Comparison of ENCODE assay signal across 1 cellular context in genomic region chr15:83115831-83116565, GRCh38.
TF ChIP-seq lines count a peak whose summit lies in the region.

No MANE protein-coding gene starts in this region.

TF ChIP-seq in GM12878, 131 proteins besides CTCF, POLR2A, EP300 and RAD21 (continued from another document and continues in another):
- no peak; the same call in 1 of the 2 replicates for TF ChIP-seq ZNF687 (IDR thresholded peaks at IDR 0.05)
- no peak for TF ChIP-seq ZBTB11 (CRISPR knock-in tag; IDR thresholded peaks at IDR 0.05)
- TF ChIP-seq BCL11A (IDR thresholded peaks at IDR 0.05; ENCODE audit: low read depth, low read length), result peak; percentile 74; the same call in 1 of the 2 replicates
- no peak for TF ChIP-seq KAT2A (conservative IDR thresholded peaks at IDR 0.05; ENCODE audit: control insufficient read depth, low read depth, low read length)
- peak; percentile 66 to 74; a peak in 2 of 4 replicates for TF ChIP-seq IKZF2 (IDR thresholded peaks at IDR 0.05)
- no peak for TF ChIP-seq NR2C2 (IDR thresholded peaks at IDR 0.05; ENCODE audit: borderline replicate concordance, control insufficient read depth, insufficient read length, low read depth)
- TF ChIP-seq STAT1 (conservative IDR thresholded peaks at IDR 0.05), result no peak
- TF ChIP-seq STAT3 (IDR thresholded peaks at IDR 0.05; ENCODE audit: low read depth, low read length), result no peak
- no peak for TF ChIP-seq EGR1 (IDR thresholded peaks at IDR 0.05; ENCODE audit: borderline replicate concordance in 1 of 2, low read depth in 2 of 2, low read length in 2 of 2)
- no peak for TF ChIP-seq FOXK2 (IDR thresholded peaks at IDR 0.05)
- no peak for TF ChIP-seq SUPT20H (IDR thresholded peaks at IDR 0.05; ENCODE audit: borderline replicate concordance, control insufficient read depth, low read depth, low read length)
- no peak for TF ChIP-seq TAF1 (IDR thresholded peaks at IDR 0.05; ENCODE audit: borderline replicate concordance, low read depth, low read length)
- TF ChIP-seq ZNF274 (IDR thresholded peaks at IDR 0.05; ENCODE audit: insufficient read depth, insufficient read length), result no peak
- no peak for TF ChIP-seq RB1 (IDR thresholded peaks at IDR 0.05; ENCODE audit: borderline replicate concordance)
- TF ChIP-seq TCF12 (IDR thresholded peaks at IDR 0.05; ENCODE audit: low read depth, low read length), result no peak
- TF ChIP-seq ZNF622 (IDR thresholded peaks at IDR 0.05), result no peak
- TF ChIP-seq ATF7 (IDR thresholded peaks at IDR 0.05; ENCODE audit: low read depth), result peak; percentile 80
- TF ChIP-seq NFYA (IDR thresholded peaks at IDR 0.05; ENCODE audit: borderline replicate concordance, low read depth, low read length), result no peak
- no peak for TF ChIP-seq PKNOX1 (IDR thresholded peaks at IDR 0.05)
- peak; percentile 69; the same call in 1 of the 2 replicates for TF ChIP-seq RELB (IDR thresholded peaks at IDR 0.05; ENCODE audit: low read depth)
- no peak for TF ChIP-seq RCOR1 (conservative IDR thresholded peaks at IDR 0.05; ENCODE audit: low read depth, low read length)
- no peak for TF ChIP-seq TBL1XR1 (IDR thresholded peaks at IDR 0.05; ENCODE audit: low read depth, low read length)
- TF ChIP-seq POLR2AphosphoS2 (IDR thresholded peaks at IDR 0.05; ENCODE audit: low read depth, low read length), result no peak
- TF ChIP-seq IKZF1 (conservative IDR thresholded peaks at IDR 0.05), result peak; percentile 63; the same call in 1 of the 2 replicates
- no peak for TF ChIP-seq ASH2L (IDR thresholded peaks at IDR 0.05; ENCODE audit: borderline replicate concordance, low read depth)
- no peak for TF ChIP-seq E2F8 (IDR thresholded peaks at IDR 0.05; ENCODE audit: low read depth, partially characterized antibody)
- TF ChIP-seq CREM (IDR thresholded peaks at IDR 0.05; ENCODE audit: low read depth), result peak; percentile 55; the same call in 1 of the 2 replicates
- TF ChIP-seq CHD4 (IDR thresholded peaks at IDR 0.05), result no peak
- TF ChIP-seq SP1 (IDR thresholded peaks at IDR 0.05; ENCODE audit: low read depth, low read length), result no peak
- no peak for TF ChIP-seq BCL3 (IDR thresholded peaks at IDR 0.05; ENCODE audit: borderline replicate concordance, insufficient read depth, low read depth, low read length, poor library complexity, severe bottlenecking)
- TF ChIP-seq NBN (IDR thresholded peaks at IDR 0.05), result no peak
- no peak for TF ChIP-seq IRF3 (IDR thresholded peaks at IDR 0.05)
- no peak for TF ChIP-seq KDM1A (IDR thresholded peaks at IDR 0.05; ENCODE audit: borderline replicate concordance)
- 0 out of 2 replicates have a peak, but pooled peaks have one; percentile 53 for TF ChIP-seq MLLT1 (IDR thresholded peaks at IDR 0.05)
- TF ChIP-seq IRF5 (IDR thresholded peaks at IDR 0.05; ENCODE audit: borderline replicate concordance), result no peak
- TF ChIP-seq EED (IDR thresholded peaks at IDR 0.05; ENCODE audit: low read depth), result peak; percentile 66
- TF ChIP-seq SPI1 (IDR thresholded peaks at IDR 0.05; ENCODE audit: borderline replicate concordance, insufficient read depth, low read depth, low read length), result 0 out of 2 replicates have a peak, but pooled peaks have one; percentile 30
- peak; percentile 29 for TF ChIP-seq USF1 (IDR thresholded peaks at IDR 0.05; ENCODE audit: borderline replicate concordance, extremely low read length, insufficient read depth, low read depth, low read length)
- no peak for TF ChIP-seq SREBF1 (IDR thresholded peaks at IDR 0.05; ENCODE audit: low read length)
- TF ChIP-seq EZH2 (IDR thresholded peaks at IDR 0.05; ENCODE audit: borderline replicate concordance, control insufficient read depth, low read depth, low read length), result no peak
